ENCODE assay signal across 10 cellular contexts in genomic region chr1:184825571-184825970, GRCh38.
A peak's percentile ranks its signal among the peaks of the same experiment; 100 is the strongest.
DNase-seq lines count a peak whose midpoint lies in the region; ATAC-seq, FAIRE-seq and TF ChIP-seq lines count a peak whose summit lies in the region.
"Had no signal": no experiment of that assay in that cellular context is flagged by ENCODE, and none has a peak within 500 bp of the region (broad histone marks: within the 10 kb centered on the region; RNA-seq: fewer than 3 reads in every experiment).

No MANE protein-coding gene starts in this region.

- H3K4me1 ChIP-seq in psoas muscle = peaks cover 79% of the 10 kb centered on the region

- peaks cover 93% of the 10 kb centered on the region for H3K36me3 Mint-ChIP-seq in activated T-helper 17 cell treated with anti-CD3 and anti-CD28 coated beads, Interleukin-2, amount 50 U/mL, for 72 hours (ENCODE audit: low read depth)

- H3K4me1 Mint-ChIP-seq in activated T-helper 17 cell treated with anti-CD3 and anti-CD28 coated beads, Interleukin-2, amount 50 U/mL, for 72 hours = peaks cover 20% of the 10 kb centered on the region

- DNase-seq in GM12891 (ENCODE audit: insufficient read length, low spot score) = no peak
- no peak for DNase-seq in psoas muscle
- DNase-seq in NCI-H69 (lab: John Stamatoyannopoulos, UW) = no peak
- DNase-seq in H7 = no peak
- no peak for DNase-seq in DMS53 (lab: John Stamatoyannopoulos, UW)
- DNase-seq: mucosa of descending colon, NCI-H2029 had no signal

- ATAC-seq in HG03159 (IDR thresholded peaks at IDR 0.05; ENCODE audit: unreplicated experiment) = peak; percentile 52
- ATAC-seq in activated T-helper 17 cell treated with anti-CD3 and anti-CD28 coated beads, Interleukin-2, amount 50 U/mL, for 72 hours (replicated peaks) = no peak
- ATAC-seq in psoas muscle = no peak
- ATAC-seq in GM19463 (IDR thresholded peaks at IDR 0.05; ENCODE audit: unreplicated experiment) = no peak
- ATAC-seq: mucosa of descending colon had no signal

- intact Hi-C loops in psoas muscle (cut with DNase I) = loop anchor here in 1 of 2 donors (5.0 kb wide), 1 partner anchor 67 kb away; no protein-coding TSS in a partner anchor

- peak overlapping the region; percentile 51 for H3K27ac Mint-ChIP-seq in activated T-helper 17 cell treated with anti-CD3 and anti-CD28 coated beads, Interleukin-2, amount 50 U/mL, for 72 hours

- 4 to 22% (median 14%) methylated on average over 1 of the region's 1 CpG for WGBS in psoas muscle, 3 donors

- H3K27ac ChIP-seq in psoas muscle = peak overlapping the region; percentile 92

- H3K4me3 Mint-ChIP-seq in activated T-helper 17 cell treated with anti-CD3 and anti-CD28 coated beads, Interleukin-2, amount 50 U/mL, for 72 hours = no peak overlapping the region

- no peaks in the 10 kb centered on the region for H3K9me3 ChIP-seq in psoas muscle
- H3K9me3 ChIP-seq: mucosa of descending colon had no signal

- H3K4me3 ChIP-seq in psoas muscle (no peak overlapping the region), H7 (ENCODE audit: insufficient read depth, low read depth, low read length) (no peak overlapping the region)
- H3K4me3 ChIP-seq: mucosa of descending colon had no signal

- H3K9me3 Mint-ChIP-seq in activated T-helper 17 cell treated with anti-CD3 and anti-CD28 coated beads, Interleukin-2, amount 50 U/mL, for 72 hours = no peaks in the 10 kb centered on the region

- H3K27me3 Mint-ChIP-seq in activated T-helper 17 cell treated with anti-CD3 and anti-CD28 coated beads, Interleukin-2, amount 50 U/mL, for 72 hours = no peaks in the 10 kb centered on the region

- no peaks in the 10 kb centered on the region for H3K27me3 ChIP-seq in psoas muscle (ENCODE audit: insufficient read depth in 3 of 3, low read length in 2 of 3)
- no peaks in the 10 kb centered on the region for H3K27me3 ChIP-seq in H7 (ENCODE audit: control insufficient read depth, insufficient read depth, low read length)

- TF ChIP-seq CTCF in psoas muscle (IDR thresholded peaks at IDR 0.05) = no peak

- no peak for TF ChIP-seq POLR2A in GM12891 (IDR thresholded peaks at IDR 0.05; ENCODE audit: low read depth, low read length)

- peak; percentile 58 for FAIRE-seq in GM12891 (lab: Jason Lieb, UNC)

- H3K36me3 ChIP-seq in psoas muscle (ENCODE audit: insufficient read depth in 1 of 2, low read depth in 1 of 2) = peaks cover 0 to 16% of the 10 kb centered on the region in 2 donors
- H3K36me3 ChIP-seq in H7 (replicated peaks; ENCODE audit: control insufficient read depth, insufficient read depth, low read length) = no peaks in the 10 kb centered on the region

TF ChIP-seq in GM12891, 5 proteins besides CTCF, POLR2A, EP300 and RAD21:
- TF ChIP-seq POU2F2 (IDR thresholded peaks at IDR 0.05; ENCODE audit: low read depth, low read length) (no peak), SPI1 (IDR thresholded peaks at IDR 0.05; ENCODE audit: low read depth, low read length) (peak; percentile 20; the same call in 1 of the 2 replicates), TAF1 (IDR thresholded peaks at IDR 0.05; ENCODE audit: low read depth, low read length) (no peak), PAX5 (IDR thresholded peaks at IDR 0.05; ENCODE audit: insufficient read depth, low read length, severe bottlenecking) (no peak), POLR2AphosphoS5 (IDR thresholded peaks at IDR 0.05; ENCODE audit: low read depth, low read length) (no peak)
